ENCODE assay signal across 9 cellular contexts in the genomic region with DNA sequence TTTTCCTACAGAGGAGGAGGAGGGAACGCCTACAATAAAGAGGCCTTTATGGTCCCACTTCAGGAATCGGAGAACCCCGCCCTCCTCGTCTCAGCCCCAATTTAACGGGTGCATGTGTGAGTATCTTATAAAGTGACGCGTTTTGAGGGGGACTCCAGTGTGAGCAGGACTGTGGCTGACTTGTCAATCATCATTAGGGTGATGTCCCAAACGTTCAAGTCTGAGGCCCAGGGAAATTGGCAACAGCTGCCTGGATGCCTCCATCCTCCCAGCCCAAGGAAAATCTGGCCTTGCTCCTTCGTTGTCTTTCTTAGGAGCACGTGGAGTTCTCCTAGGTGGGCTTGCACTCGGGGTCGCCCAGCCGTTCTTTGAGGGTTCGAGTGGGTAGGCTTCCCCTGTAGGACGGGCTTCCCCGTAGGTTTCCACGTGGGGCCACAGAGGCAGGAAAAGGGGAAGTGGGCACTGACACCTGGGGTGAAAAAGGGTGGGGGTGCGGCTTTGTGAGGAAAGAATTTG. TPM values are rescaled to one million over a fixed set of nuclear protein-coding genes. Genes with fewer than 3 reads are reported as not detected.
A peak's percentile ranks its signal among the peaks of the same experiment; 100 is the strongest.
DNase-seq lines count a peak whose midpoint lies in the region; ATAC-seq and TF ChIP-seq lines count a peak whose summit lies in the region.
"Had no signal": no experiment of that assay in that cellular context is flagged by ENCODE, and none has a peak within 500 bp of the region (broad histone marks: within the 10 kb centered on the region; RNA-seq: fewer than 3 reads in every experiment).

No MANE protein-coding gene starts in this region.

- no peaks in the 10 kb centered on the region for H3K27me3 Mint-ChIP-seq in CD8-positive, alpha-beta T cell (ENCODE audit: low read depth)
- H3K27me3 Mint-ChIP-seq in T-helper 17 cell: no peaks in the 10 kb centered on the region

- peaks cover 38% of the 10 kb centered on the region for H3K4me1 Mint-ChIP-seq in CD8-positive, alpha-beta T cell (ENCODE audit: low read depth)
- H3K4me1 Mint-ChIP-seq in T-helper 17 cell: peaks cover 23% of the 10 kb centered on the region

- CTCF ChIA-PET in CD8-positive, alpha-beta T cell (lab: Charles Lee): interaction anchor here (0.9 kb wide), 2 partner anchors 12 to 15 kb away, joined by 3 read pairs; no protein-coding TSS in a partner anchor

- peak overlapping the region; percentile 98 for H3K4me3 Mint-ChIP-seq in CD8-positive, alpha-beta T cell
- peak overlapping the region; percentile 96 for H3K4me3 Mint-ChIP-seq in T-helper 17 cell

- DNase-seq in CD8-positive, alpha-beta T cell: no peak
- DNase-seq in T-helper 17 cell (no peak), foreskin melanocyte (peak; percentile 44), psoas muscle (no peak), cerebellar nuclear complex (lab: John Stamatoyannopoulos, UW) (no peak)
- DNase-seq in stimulated activated CD8-positive, alpha-beta memory T cell treated with anti-CD3 and anti-CD28 coated beads, Interleukin-4, amount 100 ng/mL, for 48 hours: no peak

- POLR2A ChIA-PET in CD8-positive, alpha-beta T cell (lab: Charles Lee): interaction anchor here (0.6 to 4.0 kb wide), 12 partner anchors 12 to 255 kb away, joined by 3 to 30 read pairs (median 4); partner anchors contain the start of genes PSME3IP1 and RSPRY1

- H3K36me3 Mint-ChIP-seq in CD8-positive, alpha-beta T cell: peaks cover 32% of the 10 kb centered on the region
- peaks cover 8% of the 10 kb centered on the region for H3K36me3 Mint-ChIP-seq in T-helper 17 cell (ENCODE audit: low read depth)

- H3K27ac Mint-ChIP-seq in CD8-positive, alpha-beta T cell: peak overlapping the region; percentile 98
- H3K27ac Mint-ChIP-seq in T-helper 17 cell: peak overlapping the region; percentile 99

- WGBS in psoas muscle, 3 donors: 23 to 26% (median 23%) methylated on average over 17 to 18 of the region's 18 CpGs

- TF ChIP-seq CTCF in CD8-positive, alpha-beta T cell (IDR thresholded peaks at IDR 0.05): no peak
- no peak for TF ChIP-seq CTCF in psoas muscle (IDR thresholded peaks at IDR 0.05)

- intact Hi-C loops in CD8-positive, alpha-beta T cell (cut with DNase I, micrococcal nuclease): loop anchor here (1.0 to 10.0 kb wide), 7 partner anchors 64 to 513 kb away; partner anchors contain the start of genes BBS2 (in 1 of the 2), CIAPIN1 (in 1 of the 2), COQ9 (in 1 of the 2) and NUDT21 (in 1 of the 2)
- intact Hi-C loops in psoas muscle (cut with DNase I): no loop called here

- H3K36me3 ChIP-seq in CD8-positive, alpha-beta T cell (ENCODE audit: insufficient read depth, low read length): peaks cover 4% of the 10 kb centered on the region
- H3K36me3 ChIP-seq in psoas muscle (ENCODE audit: insufficient read depth in 1 of 2, low read depth in 1 of 2): peaks cover 0 to 16% of the 10 kb centered on the region in 2 donors

- peaks cover 15% of the 10 kb centered on the region for H3K4me1 ChIP-seq in CD8-positive, alpha-beta T cell (ENCODE audit: insufficient read depth, low read length)
- peaks cover 32% of the 10 kb centered on the region for H3K4me1 ChIP-seq in psoas muscle

- no peak for ATAC-seq in CD8-positive, alpha-beta T cell
- peak; percentile 37 for ATAC-seq in GM19351 (IDR thresholded peaks at IDR 0.05; ENCODE audit: unreplicated experiment)
- ATAC-seq in HG03280 (IDR thresholded peaks at IDR 0.05; ENCODE audit: unreplicated experiment): peak; percentile 38
- peak; percentile 23 for ATAC-seq in T-helper 17 cell
- peak in 1 of 4 donors; percentile 0 for ATAC-seq in psoas muscle

- no peaks in the 10 kb centered on the region for H3K27me3 ChIP-seq in CD8-positive, alpha-beta T cell (ENCODE audit: insufficient read depth, low read length)
- no peaks in the 10 kb centered on the region for H3K27me3 ChIP-seq in psoas muscle (ENCODE audit: insufficient read depth in 3 of 3, low read length in 2 of 3)

- H3K9me3 Mint-ChIP-seq in CD8-positive, alpha-beta T cell: no peaks in the 10 kb centered on the region

- peak overlapping the region; percentile 83 for H3K27ac ChIP-seq in CD8-positive, alpha-beta T cell (ENCODE audit: low read depth, low read length)
- peak overlapping the region; percentile 99 for H3K27ac ChIP-seq in psoas muscle

- H3K9me3 ChIP-seq in CD8-positive, alpha-beta T cell (ENCODE audit: low read length): no peaks in the 10 kb centered on the region
- H3K9me3 ChIP-seq in T-helper 17 cell (ENCODE audit: control insufficient read depth, low read length, poor library complexity, severe bottlenecking) (no peaks in the 10 kb centered on the region), psoas muscle (no peaks in the 10 kb centered on the region)

- peak overlapping the region; percentile 96 for H3K4me3 ChIP-seq in CD8-positive, alpha-beta T cell (ENCODE audit: low read depth, low read length)
- peak overlapping the region; percentile 92 for H3K4me3 ChIP-seq in psoas muscle

RNA-seq across cellular contexts. Expression of gene HERPUD1, which starts 0.6 kb away (rescaled TPM):
- 100 to 1,000 TPM; 191 to 201 TPM for total RNA-seq in CD8-positive, alpha-beta T cell
- total RNA-seq in T-helper 17 cell (100 to 1,000 TPM; 225 to 255 TPM), psoas muscle (100 to 1,000 TPM in 1 of 4 donors, 10 to 100 TPM in 3; 70.2 to 137 (median 90.8) TPM)
- polyA plus RNA-seq in psoas muscle: 100 to 1,000 TPM; 113 to 162 (median 122) TPM

RNA-seq across cellular contexts. Expression of gene CETP, which starts 30.4 kb away (rescaled TPM):
- total RNA-seq in CD8-positive, alpha-beta T cell: under 1 TPM in 1 of 2 experiments, not detected in 1; 0.19 TPM
- total RNA-seq in T-helper 17 cell: 1 to 10 TPM in 1 of 2 donors, not detected in 1; 2.3 TPM
- total RNA-seq in psoas muscle: under 1 TPM in 3 of 4 donors, not detected in 1; 0.17 to 0.67 (median 0.19) TPM
- polyA plus RNA-seq in psoas muscle: under 1 TPM in 2 of 3 donors, not detected in 1; 0.05 to 0.14 TPM
- total RNA-seq: T-helper 1 cell treated with Interleukin-12 subunit alpha and Interleukin-12 subunit beta and Interleukin-4 antibody, amounts not matched to agents 30 ng/mL and 1 ng/mL, for 36 hours had no signal

RNA-seq across cellular contexts. Expression of gene NLRC5, which starts 58.0 kb away (rescaled TPM):
- 100 to 1,000 TPM; 670 to 690 TPM for total RNA-seq in CD8-positive, alpha-beta T cell
- total RNA-seq in T-helper 17 cell (100 to 1,000 TPM; 381 to 578 TPM), psoas muscle (10 to 100 TPM in 1 of 4 donors, 1 to 10 TPM in 3; 6.4 to 13.6 (median 7.8) TPM)
- polyA plus RNA-seq in psoas muscle: 1 to 10 TPM; 2.3 to 4.5 (median 2.7) TPM

Comparison
In these comparisons a context has a peak if more than half of its experiments do, and no peak if none do; other contexts are left out.
1. RNA of gene NLRC5, which starts 58.0 kb away (total RNA-seq): 670 to 690 TPM in CD8-positive, alpha-beta T cell and 381 to 578 TPM in T-helper 17 cell; 6.4 to 13.6 TPM in psoas muscle; every median in the first group is over 10 times any median in the second.
2. intact Hi-C loops: an anchor here in CD8-positive, alpha-beta T cell (1.0 to 10.0 kb wide); none called in psoas muscle.